Comparison of ENCODE assay signal across 25 cellular contexts in genomic region chr3:169094204-169094603, GRCh38.
"Had no signal": no experiment of that assay in that cellular context is flagged by ENCODE, and none has a peak within 500 bp of the region (broad histone marks: within the 10 kb centered on the region; RNA-seq: fewer than 3 reads in every experiment).

No MANE protein-coding gene starts in this region.

- H3K4me3 ChIP-seq: SJSA1 had no signal

- ATAC-seq: activated CD4-positive, CD25-positive, alpha-beta regulatory T cell treated with anti-CD3 and anti-CD28 coated beads, Interleukin-2, amount 50 U/mL, for 24 hours; activated CD8-positive, alpha-beta memory T cell treated with anti-CD3 and anti-CD28 coated beads, Interleukin-2, amount 10 ng/mL, durations not matched to agents 7 days and 5 days; activated naive CD4-positive, alpha-beta T cell treated with anti-CD3 and anti-CD28 coated beads, Interleukin-2, amount 50 U/mL, for 72 hours; activated naive CD8-positive, alpha-beta T cell treated with anti-CD3 and anti-CD28 coated beads, Interleukin-2, amount 50 U/mL, for 24 hours; PC-3; SK-N-SH treated with all-trans-retinoic acid at 6 μM for 48 hours had no signal

- H3K9me3 ChIP-seq: SJSA1 had no signal

- DNase-seq: activated CD4-positive, alpha-beta T cell treated with anti-CD3 and anti-CD28 coated beads for 48 hours; activated CD4-positive, alpha-beta T cell treated with anti-CD3 and anti-CD28 coated beads, Interleukin-2, amount 50 U/mL, for 48 hours; activated CD8-positive, alpha-beta memory T cell treated with anti-CD3 and anti-CD28 coated beads, Interleukin-2, amount 10 ng/mL, durations not matched to agents 7 days and 5 days; activated effector memory CD4-positive, alpha-beta T cell treated with anti-CD3 and anti-CD28 coated beads, Interleukin-2, amount 50 U/mL, for 16 hours; activated naive CD4-positive, alpha-beta T cell treated with Interleukin-2 at 50 U/mL for 16 hours; activated naive CD8-positive, alpha-beta T cell treated with anti-CD3 and anti-CD28 coated beads, Interleukin-2, amount 50 U/mL, for 24 hours; activated T-cell treated with anti-CD3 and anti-CD28 coated beads, Interleukin-2, amount 50 U/mL, for 24 hours; amniotic stem cell; cerebellar nuclear complex; MM.1S; NCI-H1105; NCI-H1436; NCI-H1694 treated with DMSO at 0.1 percent for 48 hours; NCI-H2081; NCI-H2227 treated with DMSO at 0.1 percent for 48 hours; NCI-H510A; NCI-H748 treated with DMSO at 0.1 percent for 48 hours; PC-3; SHP77 had no signal

- H3K27ac ChIP-seq: SJSA1 had no signal

- FAIRE-seq: colon, RCC 7860 had no signal

- H3K27me3 ChIP-seq: SJSA1 had no signal
